Comparison of ENCODE assay signal across 15 cellular contexts in genomic region chr22:50208430-50208938, GRCh38. TPM values are rescaled to one million over a fixed set of nuclear protein-coding genes. Genes with fewer than 3 reads are reported as not detected.
DNase-seq lines count a peak whose midpoint lies in the region; ATAC-seq and TF ChIP-seq lines count a peak whose summit lies in the region.
"Had no signal": no experiment of that assay in that cellular context is flagged by ENCODE, and none has a peak within 500 bp of the region (broad histone marks: within the 10 kb centered on the region; RNA-seq: fewer than 3 reads in every experiment).

No MANE protein-coding gene starts in this region.

- peak overlapping the region; percentile 38 for H3K27ac ChIP-seq in RWPE1
- H3K27ac ChIP-seq: C4-2B had no signal

- no peaks in the 10 kb centered on the region for H3K27me3 Mint-ChIP-seq in activated T-cell treated with anti-CD3 and anti-CD28 coated beads, Interleukin-2, amount 50 U/mL, for 24 hours
- no peaks in the 10 kb centered on the region for H3K27me3 Mint-ChIP-seq in activated CD4-positive, alpha-beta T cell treated with anti-CD3 and anti-CD28 coated beads for 36 hours
- H3K27me3 Mint-ChIP-seq: B cell; CD4-positive, alpha-beta memory T cell had no signal

- intact Hi-C loops in activated CD4-positive, alpha-beta T cell treated with anti-CD3 and anti-CD28 coated beads for 36 hours (cut with DNase I, micrococcal nuclease), result no loop called here

- peaks cover 28% of the 10 kb centered on the region for H3K4me1 Mint-ChIP-seq in activated T-cell treated with anti-CD3 and anti-CD28 coated beads, Interleukin-2, amount 50 U/mL, for 24 hours (ENCODE audit: low read depth)
- peaks cover 10% of the 10 kb centered on the region for H3K4me1 Mint-ChIP-seq in activated CD4-positive, alpha-beta T cell treated with anti-CD3 and anti-CD28 coated beads for 36 hours

- TF ChIP-seq CTCF in RWPE1 (conservative IDR thresholded peaks at IDR 0.05; ENCODE audit: low read depth), result no peak

- no peaks in the 10 kb centered on the region for H3K9me3 Mint-ChIP-seq in activated T-cell treated with anti-CD3 and anti-CD28 coated beads, Interleukin-2, amount 50 U/mL, for 24 hours
- H3K9me3 Mint-ChIP-seq in activated CD4-positive, alpha-beta T cell treated with anti-CD3 and anti-CD28 coated beads for 36 hours (ENCODE audit: low read depth), result no peaks in the 10 kb centered on the region

- DNase-seq in activated T-cell treated with anti-CD3 and anti-CD28 coated beads, Interleukin-2, amount 50 U/mL, for 24 hours, result peak; percentile 29
- no peak for DNase-seq in activated T-cell treated with anti-CD3 and anti-CD28 coated beads, Interleukin-2, amount 50 U/mL, for 48 hours
- DNase-seq in RWPE1 (ENCODE audit: low spot score), result no peak
- DNase-seq in myocyte (ENCODE audit: low read depth), result peak; percentile 23
- DNase-seq in activated CD4-positive, alpha-beta T cell treated with anti-CD3 and anti-CD28 coated beads for 36 hours, result no peak
- DNase-seq: ACHN; CD4-positive, alpha-beta memory T cell; DMS153; DND-41; GF-D8 had no signal

- no peak overlapping the region for H3K27ac Mint-ChIP-seq in activated T-cell treated with anti-CD3 and anti-CD28 coated beads, Interleukin-2, amount 50 U/mL, for 24 hours
- no peak overlapping the region for H3K27ac Mint-ChIP-seq in activated CD4-positive, alpha-beta T cell treated with anti-CD3 and anti-CD28 coated beads for 36 hours

- no peak for ATAC-seq in activated CD4-positive, alpha-beta T cell treated with anti-CD3 and anti-CD28 coated beads for 36 hours
- no peak for ATAC-seq in HG02884 (IDR thresholded peaks at IDR 0.05; ENCODE audit: unreplicated experiment)
- no peak for ATAC-seq in GM21447 (IDR thresholded peaks at IDR 0.05; ENCODE audit: unreplicated experiment)
- no peak for ATAC-seq in HG02852 (IDR thresholded peaks at IDR 0.05; ENCODE audit: unreplicated experiment)

- no peak overlapping the region for H3K4me3 Mint-ChIP-seq in activated T-cell treated with anti-CD3 and anti-CD28 coated beads, Interleukin-2, amount 50 U/mL, for 24 hours
- H3K4me3 Mint-ChIP-seq in activated CD4-positive, alpha-beta T cell treated with anti-CD3 and anti-CD28 coated beads for 36 hours, result no peak overlapping the region
- H3K4me3 Mint-ChIP-seq: CD4-positive, alpha-beta memory T cell had no signal

- H3K36me3 Mint-ChIP-seq in activated T-cell treated with anti-CD3 and anti-CD28 coated beads, Interleukin-2, amount 50 U/mL, for 24 hours (ENCODE audit: low read depth), result peaks cover 84% of the 10 kb centered on the region
- H3K36me3 Mint-ChIP-seq in activated CD4-positive, alpha-beta T cell treated with anti-CD3 and anti-CD28 coated beads for 36 hours (ENCODE audit: low read depth), result peaks cover 17% of the 10 kb centered on the region

- CTCF ChIA-PET in RWPE1 (lab: Yijun Ruan, JAX), result interaction anchor here (0.6 to 1.0 kb wide), 2 partner anchors 54 to 59 kb away, joined by 3 to 4 read pairs; no protein-coding TSS in a partner anchor
- CTCF ChIA-PET in activated CD4-positive, alpha-beta T cell treated with anti-CD3 and anti-CD28 coated beads for 36 hours (lab: Charles Lee), result interaction anchor here (0.5 to 1.5 kb wide), 5 partner anchors 20 to 617 kb away, joined by 3 to 7 read pairs (median 3); no protein-coding TSS in a partner anchor

- POLR2A ChIA-PET in RWPE1 (lab: Yijun Ruan, JAX; ENCODE audit: low non-redundant PET), result interaction anchor here (0.6 kb wide), 1 partner anchor 176 kb away, joined by 4 read pairs; no protein-coding TSS in a partner anchor
- POLR2A ChIA-PET in activated CD4-positive, alpha-beta T cell treated with anti-CD3 and anti-CD28 coated beads for 36 hours (lab: Charles Lee), result interaction anchor here (0.6 kb wide), 1 partner anchor 43 kb away, joined by 3 read pairs; the partner anchor contains the start of gene HDAC10

RNA-seq across cellular contexts. Expression of gene SELENOO, which starts 7.7 kb away (rescaled TPM):
- 30.8 and 34.4 TPM in 2 replicates for total RNA-seq in myocyte
- 21.6 TPM for polyA plus RNA-seq in myocyte (2012)
- total RNA-seq in activated CD4-positive, alpha-beta T cell treated with anti-CD3 and anti-CD28 coated beads for 36 hours, result 10 to 100 TPM; 14.4 to 18.3 TPM

RNA-seq across cellular contexts. Expression of gene TRABD, which starts 22.8 kb away (rescaled TPM):
- 16.3 and 26.3 TPM in 2 replicates for total RNA-seq in myocyte
- 21.4 TPM for polyA plus RNA-seq in myocyte (2012)
- 10 to 100 TPM; 60.7 to 74.5 TPM for total RNA-seq in activated CD4-positive, alpha-beta T cell treated with anti-CD3 and anti-CD28 coated beads for 36 hours

RNA-seq across cellular contexts. Expression of gene TUBGCP6, which starts 36.3 kb away (rescaled TPM):
- 33.7 and 35.4 TPM in 2 replicates for total RNA-seq in myocyte
- 26.1 TPM for polyA plus RNA-seq in myocyte (2012)
- total RNA-seq in activated CD4-positive, alpha-beta T cell treated with anti-CD3 and anti-CD28 coated beads for 36 hours, result 10 to 100 TPM; 42.2 to 49.2 TPM

RNA-seq across cellular contexts. Expression of gene PANX2, which starts 38.0 kb away (rescaled TPM):
- 0.08 and 0.26 TPM in 2 replicates for total RNA-seq in myocyte
- 1.3 TPM for polyA plus RNA-seq in myocyte (2012)
- 1 to 10 TPM; 2.2 to 2.7 TPM for total RNA-seq in activated CD4-positive, alpha-beta T cell treated with anti-CD3 and anti-CD28 coated beads for 36 hours
- total RNA-seq: CD4-positive, alpha-beta memory T cell had no signal
- polyA plus RNA-seq: CD4-positive, alpha-beta memory T cell had no signal

RNA-seq across cellular contexts. Expression of gene HDAC10, which starts 42.6 kb away (rescaled TPM):
- 12.9 and 22.5 TPM in 2 replicates for total RNA-seq in myocyte
- polyA plus RNA-seq in myocyte (2012), result 19.8 TPM
- total RNA-seq in activated CD4-positive, alpha-beta T cell treated with anti-CD3 and anti-CD28 coated beads for 36 hours, result 10 to 100 TPM; 33.5 to 41.5 TPM

Comparison
In these comparisons a context has a peak if more than half of its experiments do, and no peak if none do; other contexts are left out.
1. DNase-seq: peak in activated T-cell treated with anti-CD3 and anti-CD28 coated beads, Interleukin-2, amount 50 U/mL, for 24 hours (single experiment) and myocyte (single experiment); none in activated T-cell treated with anti-CD3 and anti-CD28 coated beads, Interleukin-2, amount 50 U/mL, for 48 hours (0 of 2), RWPE1 (single experiment) and activated CD4-positive, alpha-beta T cell treated with anti-CD3 and anti-CD28 coated beads for 36 hours (single experiment).